2 cellular contexts compared by ENCODE assay signal in genomic region chr11:121592708-121593107, GRCh38.
TF ChIP-seq lines count a peak whose summit lies in the region.

No MANE protein-coding gene starts in this region.

TF ChIP-seq in liver, 16 proteins besides CTCF, POLR2A, EP300 and RAD21:
- TF ChIP-seq REST (IDR thresholded peaks at IDR 0.05) (no peak), FOXA2 (IDR thresholded peaks at IDR 0.05) (no peak), YY1 (IDR thresholded peaks at IDR 0.05) (no peak), JUND (IDR thresholded peaks at IDR 0.05) (no peak), FOXA1 (IDR thresholded peaks at IDR 0.05) (no peak), RXRA (IDR thresholded peaks at IDR 0.05) (no peak), GABPA (IDR thresholded peaks at IDR 0.05 in 1 of 2, conservative IDR thresholded peaks at IDR 0.05 in 1 of 2) (no peak), HNF4G (IDR thresholded peaks at IDR 0.05) (no peak), SP1 (IDR thresholded peaks at IDR 0.05) (no peak), HNF4A (conservative IDR thresholded peaks at IDR 0.05) (no peak), MAX (IDR thresholded peaks at IDR 0.05) (no peak), EGR1 (IDR thresholded peaks at IDR 0.05; ENCODE audit: low read depth in 2 of 2) (no peak)

TF ChIP-seq in HepG2, 621 proteins besides CTCF, POLR2A, EP300 and RAD21 (continued from another document):
- TF ChIP-seq PBX2 (CRISPR knock-in tag; IDR thresholded peaks at IDR 0.05) (no peak), IKZF1 (IDR thresholded peaks at IDR 0.05) (no peak), ZNF713 (CRISPR knock-in tag; IDR thresholded peaks at IDR 0.05) (no peak), ZNF253 (CRISPR knock-in tag; IDR thresholded peaks at IDR 0.05; ENCODE audit: borderline replicate concordance) (no peak), STAT6 (CRISPR knock-in tag; IDR thresholded peaks at IDR 0.05; ENCODE audit: borderline replicate concordance) (no peak), ZBTB20 (CRISPR knock-in tag; IDR thresholded peaks at IDR 0.05; ENCODE audit: borderline replicate concordance, low read depth) (no peak), ZUFSP (CRISPR knock-in tag; IDR thresholded peaks at IDR 0.05; ENCODE audit: borderline replicate concordance) (no peak), CBFB (CRISPR knock-in tag; IDR thresholded peaks at IDR 0.05) (no peak), ZBTB44 (CRISPR knock-in tag; IDR thresholded peaks at IDR 0.05) (no peak), KLF13 (CRISPR knock-in tag; IDR thresholded peaks at IDR 0.05) (no peak), MAFK (conservative IDR thresholded peaks at IDR 0.05 in 1 of 2, IDR thresholded peaks at IDR 0.05 in 1 of 2; ENCODE audit: low read length in 2 of 2) (no peak)
